Comparison of ENCODE assay signal across 22 cellular contexts in the genomic region with DNA sequence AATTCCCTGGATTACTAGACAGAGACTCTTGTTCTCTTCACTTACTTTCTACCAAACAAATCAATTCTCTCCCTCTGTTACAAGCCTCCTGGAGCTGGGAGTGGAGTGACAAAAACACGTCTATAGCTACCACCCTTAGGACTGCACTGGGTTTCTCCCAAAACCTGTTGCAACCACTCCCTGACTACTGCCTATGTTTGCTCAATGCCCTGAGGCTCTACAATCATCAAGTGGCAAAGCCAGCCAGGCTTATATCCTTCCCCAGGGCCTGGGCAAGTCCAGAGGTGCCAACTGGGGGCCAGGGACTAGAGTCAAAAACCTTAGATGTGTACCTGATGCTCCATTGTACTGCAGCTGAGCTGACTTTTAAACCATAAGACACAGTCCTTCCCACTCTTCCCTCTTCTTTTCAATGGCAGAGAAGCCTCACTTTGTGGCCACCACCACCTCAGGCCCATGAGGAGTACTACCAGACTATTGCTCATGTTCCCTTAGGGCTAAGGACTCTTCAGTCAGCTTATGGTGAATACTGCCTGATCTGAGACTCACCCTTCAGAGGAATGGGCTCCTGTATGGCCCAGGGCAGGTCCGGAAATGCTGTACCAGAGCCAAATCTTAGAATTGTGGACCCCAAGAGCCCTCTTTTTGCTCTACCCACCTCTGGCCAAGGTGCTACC.
A peak's percentile ranks its signal among the peaks of the same experiment; 100 is the strongest.
DNase-seq lines count a peak whose midpoint lies in the region; ATAC-seq, FAIRE-seq and TF ChIP-seq lines count a peak whose summit lies in the region.
"Had no signal": no experiment of that assay in that cellular context is flagged by ENCODE, and none has a peak within 500 bp of the region (broad histone marks: within the 10 kb centered on the region; RNA-seq: fewer than 3 reads in every experiment).

No MANE protein-coding gene starts in this region.

- no peak for FAIRE-seq in bronchial epithelial cell (lab: Jason Lieb, UNC)
- FAIRE-seq in keratinocyte (lab: Jason Lieb, UNC) = no peak
- FAIRE-seq: A204.1, H54, HepG2 had no signal

- peaks cover 12% of the 10 kb centered on the region; the same call in 1 of the 2 replicates for H3K9me2 ChIP-seq in GM23338 (ENCODE audit: insufficient read depth)

- H3K4me2 ChIP-seq in GM23338 = no peak overlapping the region
- no peak overlapping the region for H3K4me2 ChIP-seq in keratinocyte (ENCODE audit: control insufficient read depth, extremely low read depth, insufficient read depth, low read depth, low read length)
- H3K4me2 ChIP-seq: BLaER1 treated with 17β-estradiol and CSF1 and Interleukin-3, amounts not matched to agents 10 nM and 100 nM had no signal

- no peak for TF ChIP-seq EP300 in upper lobe of left lung (IDR thresholded peaks at IDR 0.05)

- no peaks in the 10 kb centered on the region for H3K79me2 ChIP-seq in GM23338 (replicated peaks; ENCODE audit: insufficient read depth)
- no peaks in the 10 kb centered on the region for H3K79me2 ChIP-seq in keratinocyte (ENCODE audit: control insufficient read depth, insufficient read depth, low read length)

- no peaks in the 10 kb centered on the region; the same call in 2 of the 3 replicates for H3K9me3 Mint-ChIP-seq in GM23338
- H3K9me3 Mint-ChIP-seq: CD4-positive, alpha-beta T cell had no signal

- no peak for ATAC-seq in GM23338
- ATAC-seq in upper lobe of left lung (ENCODE audit: low FRiP score in 2 of 2) = no peak
- ATAC-seq: HepG2 had no signal

- H3K9me1 ChIP-seq in keratinocyte (ENCODE audit: control insufficient read depth, extremely low read depth, insufficient read depth, low read length) = no peaks in the 10 kb centered on the region

- H3F3A ChIP-seq in GM23338 (replicated peaks; ENCODE audit: low read depth) = no peaks in the 10 kb centered on the region

- peaks cover 2% of the 10 kb centered on the region for H3K4me1 Mint-ChIP-seq in GM23338

- H3K27me3 ChIP-seq in GM23338 (ENCODE audit: insufficient read depth) (no peaks in the 10 kb centered on the region), bronchial epithelial cell (ENCODE audit: control insufficient read depth, insufficient read depth, low read length) (no peaks in the 10 kb centered on the region), keratinocyte (ENCODE audit: control insufficient read depth, extremely low read depth, insufficient read depth, low read length) (no peaks in the 10 kb centered on the region), upper lobe of left lung (no peaks in the 10 kb centered on the region)
- H3K27me3 ChIP-seq: BLaER1 treated with 17β-estradiol and CSF1 and Interleukin-3, amounts not matched to agents 10 nM and 100 nM had no signal

- H3K36me3 ChIP-seq in GM23338 (ENCODE audit: insufficient read depth) = no peaks in the 10 kb centered on the region
- no peaks in the 10 kb centered on the region for H3K36me3 ChIP-seq in bronchial epithelial cell (ENCODE audit: control insufficient read depth, insufficient read depth, low read length)
- no peaks in the 10 kb centered on the region for H3K36me3 ChIP-seq in keratinocyte (ENCODE audit: control insufficient read depth in 2 of 2, extremely low read depth in 1 of 2, insufficient read depth in 2 of 2, low read length in 2 of 2)
- no peaks in the 10 kb centered on the region for H3K36me3 ChIP-seq in upper lobe of left lung
- H3K36me3 ChIP-seq: BLaER1 treated with 17β-estradiol and CSF1 and Interleukin-3, amounts not matched to agents 10 nM and 100 nM; SJSA1 had no signal

- no peaks in the 10 kb centered on the region; the same call in 2 of the 3 replicates for H3K36me3 Mint-ChIP-seq in GM23338 (ENCODE audit: low read depth)

- TF ChIP-seq CTCF in GM23338 (conservative IDR thresholded peaks at IDR 0.05; ENCODE audit: low read depth in 2 of 2) (no peak), bronchial epithelial cell (IDR thresholded peaks at IDR 0.05; ENCODE audit: insufficient read depth, low read length, severe bottlenecking) (no peak), keratinocyte (optimal IDR thresholded peaks at IDR 0.05 in 1 of 3, IDR thresholded peaks at IDR 0.05 in 1 of 3, conservative IDR thresholded peaks at IDR 0.05 in 1 of 3; ENCODE audit: extremely low read depth in 1 of 3, insufficient read depth in 2 of 3, low read length in 3 of 3) (no peak), upper lobe of left lung (IDR thresholded peaks at IDR 0.05) (no peak)

- peak overlapping the region; percentile 19 for H3K27ac Mint-ChIP-seq in GM23338
- H3K27ac Mint-ChIP-seq: CD4-positive, alpha-beta T cell had no signal

- no peak overlapping the region for H3K9ac ChIP-seq in keratinocyte (ENCODE audit: control insufficient read depth, extremely low read depth, insufficient read depth, low read length)
- H3K9ac ChIP-seq: BLaER1 treated with 17β-estradiol and CSF1 and Interleukin-3, amounts not matched to agents 10 nM and 100 nM had no signal

- WGBS in upper lobe of left lung, 2 donors = 76 to 94% methylated on average over 2 of the region's 2 CpGs

- H3K4me3 ChIP-seq in GM23338 (no peak overlapping the region), bronchial epithelial cell (ENCODE audit: low read depth, low read length) (no peak overlapping the region), keratinocyte (ENCODE audit: control insufficient read depth in 2 of 3, extremely low read depth in 1 of 3, insufficient read depth in 2 of 3, low read depth in 1 of 3, low read length in 3 of 3) (no peak overlapping the region), upper lobe of left lung (no peak overlapping the region)
- H3K4me3 ChIP-seq: BLaER1 treated with 17β-estradiol and CSF1 and Interleukin-3, amounts not matched to agents 10 nM and 100 nM; SJSA1 had no signal

- no peak overlapping the region for H3K4me3 Mint-ChIP-seq in GM23338
- H3K4me3 Mint-ChIP-seq: CD4-positive, alpha-beta T cell had no signal

- no peaks in the 10 kb centered on the region for H3K27me3 Mint-ChIP-seq in GM23338 (ENCODE audit: insufficient read depth, low read depth, poor library complexity)
- H3K27me3 Mint-ChIP-seq: CD4-positive, alpha-beta T cell had no signal

- H3K4me1 ChIP-seq in GM23338 (ENCODE audit: insufficient read depth) = peaks cover 1% of the 10 kb centered on the region
- peaks cover 8% of the 10 kb centered on the region for H3K4me1 ChIP-seq in keratinocyte (ENCODE audit: control insufficient read depth, extremely low read depth, insufficient read depth, low read length)
- no peaks in the 10 kb centered on the region for H3K4me1 ChIP-seq in upper lobe of left lung
- H3K4me1 ChIP-seq: SJSA1 had no signal

- H2AFZ ChIP-seq in GM23338 (peak overlapping the region; percentile 83), keratinocyte (ENCODE audit: control insufficient read depth, low read length) (no peak overlapping the region)

- H4K20me1 ChIP-seq in GM23338 (replicated peaks; ENCODE audit: insufficient read depth) = no peaks in the 10 kb centered on the region
- H4K20me1 ChIP-seq in keratinocyte (ENCODE audit: control insufficient read depth, extremely low read depth, insufficient read depth, low read length) = no peaks in the 10 kb centered on the region
- H4K20me1 ChIP-seq: BLaER1 treated with 17β-estradiol and CSF1 and Interleukin-3, amounts not matched to agents 10 nM and 100 nM had no signal

- H3K27ac ChIP-seq in GM23338 (ENCODE audit: low read depth) (no peak overlapping the region), keratinocyte (ENCODE audit: control insufficient read depth, insufficient read depth, low read length) (no peak overlapping the region), upper lobe of left lung (no peak overlapping the region), caudate nucleus (ENCODE audit: low read depth, low read length) (no peak overlapping the region)
- H3K27ac ChIP-seq: BLaER1 treated with 17β-estradiol and CSF1 and Interleukin-3, amounts not matched to agents 10 nM and 100 nM; SJSA1 had no signal

- H3K9me3 ChIP-seq in keratinocyte (ENCODE audit: control insufficient read depth, low read depth, low read length) (no peaks in the 10 kb centered on the region), upper lobe of left lung (no peaks in the 10 kb centered on the region)
- H3K9me3 ChIP-seq: SJSA1 had no signal

- DNase-seq in EH (ENCODE audit: low read depth) = peak; percentile 25
- DNase-seq in GM23338 (ENCODE audit: low spot score) = no peak
- peak; percentile 82 for DNase-seq in bronchial epithelial cell (ENCODE audit: low read depth)
- peak; percentile 7 for DNase-seq in keratinocyte (ENCODE audit: low read depth, low spot score)
- no peak for DNase-seq in posterior vena cava (ENCODE audit: low spot score)
- DNase-seq in upper lobe of left lung = no peak
- DNase-seq in caudate nucleus (lab: John Stamatoyannopoulos, UW) = no peak
- DNase-seq: CD4-positive, alpha-beta T cell; COR-L47; Karpas-422; MV-4-11; NCI-H1105; NCI-H1436 treated with DMSO at 0.1 percent for 48 hours; NCI-H1930; NCI-H2107; NCI-H524; NCI-H774 had no signal

- dilution Hi-C loops in keratinocyte (cut with MboI; ENCODE audit: extremely low pct_ligation_motif_present, low sequenced_read_pairs) = no loop called here

- intact Hi-C loops in posterior vena cava (cut with DNase I) = no loop called here

- TF ChIP-seq POLR2A in upper lobe of left lung (IDR thresholded peaks at IDR 0.05) = no peak

TF ChIP-seq in GM23338, 12 proteins besides CTCF, POLR2A, EP300 and RAD21 (continues in another document):
- TF ChIP-seq EZH2phosphoT487 (IDR thresholded peaks at IDR 0.05; ENCODE audit: unreplicated experiment) = no peak
- TF ChIP-seq ETS1 (IDR thresholded peaks at IDR 0.05) = no peak
- no peak for TF ChIP-seq JUNB (IDR thresholded peaks at IDR 0.05; ENCODE audit: unreplicated experiment)
- no peak for TF ChIP-seq EZH2 (IDR thresholded peaks at IDR 0.05; ENCODE audit: low read depth, unreplicated experiment)
- no peak for TF ChIP-seq POLR2AphosphoS5 (IDR thresholded peaks at IDR 0.05; ENCODE audit: low read depth)

Comparison
In these comparisons a context has a peak if more than half of its experiments do, and no peak if none do; other contexts are left out.
1. DNase-seq: peak in EH (single experiment), bronchial epithelial cell (single experiment) and keratinocyte (single experiment); none in GM23338 (single experiment), posterior vena cava (single experiment), upper lobe of left lung (0 of 2) and caudate nucleus (0 of 61).